1 cellular context compared by ENCODE assay signal in genomic region chr3:189122120-189122519, GRCh38.
TF ChIP-seq lines count a peak whose summit lies in the region.

No MANE protein-coding gene starts in this region.

TF ChIP-seq in HepG2, 621 proteins besides CTCF, POLR2A, EP300 and RAD21:
- TF ChIP-seq SRSF9 (IDR thresholded peaks at IDR 0.05; ENCODE audit: borderline replicate concordance, insufficient read depth, low read depth, low read length, poor library complexity, severe bottlenecking) (no peak), ZNF543 (CRISPR knock-in tag; IDR thresholded peaks at IDR 0.05) (no peak), WIZ (CRISPR knock-in tag; IDR thresholded peaks at IDR 0.05) (no peak), TEF (CRISPR knock-in tag; IDR thresholded peaks at IDR 0.05) (no peak), AKAP8 (CRISPR knock-in tag; IDR thresholded peaks at IDR 0.05) (no peak), ZNF33B (CRISPR knock-in tag; IDR thresholded peaks at IDR 0.05) (no peak), HMGA1 (CRISPR knock-in tag; conservative IDR thresholded peaks at IDR 0.05) (no peak)
